Comparison of ENCODE assay signal across 17 cellular contexts in genomic region chr21:42562258-42562657, GRCh38. TPM values are rescaled to one million over a fixed set of nuclear protein-coding genes. Genes with fewer than 3 reads are reported as not detected.
DNase-seq lines count a peak whose midpoint lies in the region; ATAC-seq and TF ChIP-seq lines count a peak whose summit lies in the region.
"Had no signal": no experiment of that assay in that cellular context is flagged by ENCODE, and none has a peak within 500 bp of the region (broad histone marks: within the 10 kb centered on the region; RNA-seq: fewer than 3 reads in every experiment).

No MANE protein-coding gene starts in this region.

- no peak for ATAC-seq in activated naive CD4-positive, alpha-beta T cell treated with anti-CD3 and anti-CD28 coated beads, Interleukin-2, amount 50 U/mL, for 72 hours
- no peak for ATAC-seq in activated CD8-positive, alpha-beta T cell treated with anti-CD3 and anti-CD28 coated beads for 36 hours
- ATAC-seq in GM21423 (IDR thresholded peaks at IDR 0.05; ENCODE audit: unreplicated experiment): no peak
- ATAC-seq: activated CD8-positive, alpha-beta memory T cell treated with anti-CD3 and anti-CD28 coated beads, Interleukin-2, amount 10 ng/mL, durations not matched to agents 7 days and 5 days; naive thymus-derived CD4-positive, alpha-beta T cell; SK-N-SH treated with all-trans-retinoic acid at 6 μM for 48 hours had no signal

- H3K36me3 Mint-ChIP-seq in activated naive CD4-positive, alpha-beta T cell treated with anti-CD3 and anti-CD28 coated beads, Interleukin-2, amount 50 U/mL, for 72 hours: no peaks in the 10 kb centered on the region
- no peaks in the 10 kb centered on the region for H3K36me3 Mint-ChIP-seq in nephron progenitor cell (ENCODE audit: low read depth)
- H3K36me3 Mint-ChIP-seq in activated CD8-positive, alpha-beta T cell treated with anti-CD3 and anti-CD28 coated beads for 36 hours (ENCODE audit: low read depth): peaks cover 10% of the 10 kb centered on the region
- H3K36me3 Mint-ChIP-seq: activated CD8-positive, alpha-beta memory T cell treated with anti-CD3 and anti-CD28 coated beads, Interleukin-2, amount 10 ng/mL, durations not matched to agents 7 days and 5 days had no signal

- peak overlapping the region; percentile 1 for H3K4me3 Mint-ChIP-seq in nephron progenitor cell
- H3K4me3 Mint-ChIP-seq in activated CD8-positive, alpha-beta T cell treated with anti-CD3 and anti-CD28 coated beads for 36 hours: no peak overlapping the region
- H3K4me3 Mint-ChIP-seq: activated CD8-positive, alpha-beta memory T cell treated with anti-CD3 and anti-CD28 coated beads, Interleukin-2, amount 10 ng/mL, durations not matched to agents 7 days and 5 days; H9; naive thymus-derived CD4-positive, alpha-beta T cell had no signal

- H3K79me2 ChIP-seq in DOHH2 (ENCODE audit: control insufficient read depth, low read length): peaks cover 47% of the 10 kb centered on the region

- no peak for DNase-seq in activated naive CD4-positive, alpha-beta T cell treated with anti-CD3 and anti-CD28 coated beads, Interleukin-2, amount 50 U/mL, for 72 hours (ENCODE audit: low spot score in 2 of 2)
- DNase-seq in nephron progenitor cell (no peak), dedifferentiated amniotic fluid mesenchymal stem cell (ENCODE audit: extremely low spot score) (no peak)
- DNase-seq in activated CD8-positive, alpha-beta T cell treated with anti-CD3 and anti-CD28 coated beads for 36 hours: no peak
- DNase-seq: activated CD4-positive, alpha-beta T cell treated with anti-CD3 and anti-CD28 coated beads for 1 hour; activated CD8-positive, alpha-beta memory T cell treated with anti-CD3 and anti-CD28 coated beads, Interleukin-2, amount 10 ng/mL, durations not matched to agents 7 days and 5 days; foreskin melanocyte; H9; kidney glomerular epithelial cell; naive thymus-derived CD4-positive, alpha-beta T cell; stimulated activated CD4-positive, alpha-beta T cell treated with anti-CD3 and anti-CD28 coated beads, Interleukin-1b, Interleukin-23, amount 100 ng/mL, for 48 hours; stimulated activated naive CD4-positive, alpha-beta T cell had no signal

- POLR2A ChIA-PET in activated CD8-positive, alpha-beta T cell treated with anti-CD3 and anti-CD28 coated beads for 36 hours (lab: Charles Lee): no interaction called here

- H3K9me3 Mint-ChIP-seq in activated naive CD4-positive, alpha-beta T cell treated with anti-CD3 and anti-CD28 coated beads, Interleukin-2, amount 50 U/mL, for 72 hours: no peaks in the 10 kb centered on the region
- H3K9me3 Mint-ChIP-seq in nephron progenitor cell: no peaks in the 10 kb centered on the region
- H3K9me3 Mint-ChIP-seq in activated CD8-positive, alpha-beta T cell treated with anti-CD3 and anti-CD28 coated beads for 36 hours: no peaks in the 10 kb centered on the region
- H3K9me3 Mint-ChIP-seq: H9; naive thymus-derived CD4-positive, alpha-beta T cell had no signal

- H4K20me1 ChIP-seq in BLaER1: peaks cover 16% of the 10 kb centered on the region
- no peaks in the 10 kb centered on the region for H4K20me1 ChIP-seq in DOHH2 (ENCODE audit: control insufficient read depth, insufficient read depth, low read depth, low read length)

- peaks cover 20% of the 10 kb centered on the region for H3F3A ChIP-seq in DOHH2 (ENCODE audit: control insufficient read depth, insufficient read depth)

- CTCF ChIA-PET in activated CD8-positive, alpha-beta T cell treated with anti-CD3 and anti-CD28 coated beads for 36 hours (lab: Charles Lee): interaction anchor here (0.9 kb wide), 1 partner anchor 31 kb away, joined by 3 read pairs; no protein-coding TSS in a partner anchor

- peaks cover 64% of the 10 kb centered on the region for H3K4me1 Mint-ChIP-seq in nephron progenitor cell
- no peaks in the 10 kb centered on the region for H3K4me1 Mint-ChIP-seq in activated CD8-positive, alpha-beta T cell treated with anti-CD3 and anti-CD28 coated beads for 36 hours (ENCODE audit: low read depth)

- peak overlapping the region; percentile 32 to 41 for H3K27ac Mint-ChIP-seq in activated naive CD4-positive, alpha-beta T cell treated with anti-CD3 and anti-CD28 coated beads, Interleukin-2, amount 50 U/mL, for 72 hours
- H3K27ac Mint-ChIP-seq in nephron progenitor cell: peak overlapping the region; percentile 41
- no peak overlapping the region for H3K27ac Mint-ChIP-seq in activated CD8-positive, alpha-beta T cell treated with anti-CD3 and anti-CD28 coated beads for 36 hours
- H3K27ac Mint-ChIP-seq: activated CD8-positive, alpha-beta memory T cell treated with anti-CD3 and anti-CD28 coated beads, Interleukin-2, amount 10 ng/mL, durations not matched to agents 7 days and 5 days; H9 had no signal

- peaks cover 3% of the 10 kb centered on the region for H3K27me3 Mint-ChIP-seq in nephron progenitor cell (ENCODE audit: low read depth, poor library complexity)
- H3K27me3 Mint-ChIP-seq in activated CD8-positive, alpha-beta T cell treated with anti-CD3 and anti-CD28 coated beads for 36 hours: no peaks in the 10 kb centered on the region
- H3K27me3 Mint-ChIP-seq: activated CD8-positive, alpha-beta memory T cell treated with anti-CD3 and anti-CD28 coated beads, Interleukin-2, amount 10 ng/mL, durations not matched to agents 7 days and 5 days; naive thymus-derived CD4-positive, alpha-beta T cell had no signal

- intact Hi-C loops in activated CD8-positive, alpha-beta T cell treated with anti-CD3 and anti-CD28 coated beads for 36 hours (cut with micrococcal nuclease): no loop called here

- H3K27ac ChIP-seq in BLaER1 (no peak overlapping the region), DOHH2 (ENCODE audit: low read depth, low read length) (peak overlapping the region; percentile 100)
- H3K27ac ChIP-seq: cardiac muscle cell had no signal

- H3K9me3 ChIP-seq in BLaER1 (no peaks in the 10 kb centered on the region), DOHH2 (ENCODE audit: control insufficient read depth, insufficient read depth, low read length) (no peaks in the 10 kb centered on the region)

- H3K4me2 ChIP-seq in BLaER1 (peak overlapping the region; percentile 63), DOHH2 (ENCODE audit: low read length) (peak overlapping the region; percentile 96)

- no peaks in the 10 kb centered on the region for H3K9me2 ChIP-seq in DOHH2 (replicated peaks; ENCODE audit: control insufficient read depth, low read length)

- H3K36me3 ChIP-seq in BLaER1: peaks cover 62% of the 10 kb centered on the region
- peaks cover 80% of the 10 kb centered on the region for H3K36me3 ChIP-seq in DOHH2 (ENCODE audit: control insufficient read depth, low read length)
- H3K36me3 ChIP-seq: cardiac muscle cell had no signal

- peaks cover 65% of the 10 kb centered on the region for H3K4me1 ChIP-seq in BLaER1
- peaks cover 80% of the 10 kb centered on the region for H3K4me1 ChIP-seq in DOHH2 (ENCODE audit: control insufficient read depth, low read length)

- no peak overlapping the region for H3K9ac ChIP-seq in BLaER1

- H3K27me3 ChIP-seq in BLaER1: no peaks in the 10 kb centered on the region
- H3K27me3 ChIP-seq in DOHH2 (ENCODE audit: control insufficient read depth, low read length): no peaks in the 10 kb centered on the region
- H3K27me3 ChIP-seq: cardiac muscle cell had no signal

- TF ChIP-seq CTCF in DOHH2 (IDR thresholded peaks at IDR 0.05; ENCODE audit: low read depth, low read length, poor library complexity, severe bottlenecking) (no peak), nephron progenitor cell (IDR thresholded peaks at IDR 0.05) (no peak)
- no peak for TF ChIP-seq CTCF in activated CD8-positive, alpha-beta T cell treated with anti-CD3 and anti-CD28 coated beads for 36 hours (IDR thresholded peaks at IDR 0.05)

- no peak overlapping the region for H3K4me3 ChIP-seq in BLaER1
- peak overlapping the region; percentile 88 for H3K4me3 ChIP-seq in DOHH2 (ENCODE audit: low read length)
- H3K4me3 ChIP-seq: cardiac muscle cell had no signal

RNA-seq across cellular contexts. Expression of gene SLC37A1, which starts 48.6 kb away (rescaled TPM):
- total RNA-seq in activated naive CD4-positive, alpha-beta T cell treated with anti-CD3 and anti-CD28 coated beads, Interleukin-2, amount 50 U/mL, for 72 hours: 10 to 100 TPM; 15.2 to 20.6 TPM
- 10 to 100 TPM; 12.8 to 14.9 TPM for total RNA-seq in activated CD8-positive, alpha-beta T cell treated with anti-CD3 and anti-CD28 coated beads for 36 hours
